8 cellular contexts compared by ENCODE assay signal in genomic region chr11:88552377-88553029, GRCh38.
DNase-seq lines count a peak whose midpoint lies in the region; ATAC-seq, FAIRE-seq and TF ChIP-seq lines count a peak whose summit lies in the region.

No MANE protein-coding gene starts in this region.

- no peak overlapping the region for H2AFZ ChIP-seq in H1 (ENCODE audit: low read length)

- no peak overlapping the region for H2BK15ac ChIP-seq in H1 (ENCODE audit: low read length)

- H3K27ac ChIP-seq in AG04450 (ENCODE audit: low read depth, low read length): no peak overlapping the region
- H3K27ac ChIP-seq in H1 (ENCODE audit: low read depth, low read length): no peak overlapping the region

- TF ChIP-seq CTCF in AG04450 (IDR thresholded peaks at IDR 0.05; ENCODE audit: low read depth, low read length) (peak; percentile 71), GM13976 (IDR thresholded peaks at IDR 0.05; ENCODE audit: borderline replicate concordance, control extremely low read depth, extremely low read depth, insufficient read depth, missing control alignments) (peak; percentile 76), H1 (IDR thresholded peaks at IDR 0.05; ENCODE audit: control extremely low read depth in 1 of 3, insufficient read depth in 1 of 3, low read depth in 1 of 3, low read length in 3 of 3) (peak; percentile 74 to 93 (median 85)), neural crest cell (conservative IDR thresholded peaks at IDR 0.05) (peak; percentile 72)

- no peak overlapping the region for H3K4me2 ChIP-seq in H1 (ENCODE audit: insufficient read depth in 1 of 2, low read depth in 2 of 2, low read length in 2 of 2)

- no peak overlapping the region for H2BK120ac ChIP-seq in H1 (replicated peaks; ENCODE audit: low read depth, low read length)

- H4K20me1 ChIP-seq in H1 (replicated peaks in 1 of 2; ENCODE audit: control insufficient read depth in 1 of 2, insufficient read depth in 2 of 2, low read length in 2 of 2): no peaks in the 10 kb centered on the region

- H2AK5ac ChIP-seq in H1 (ENCODE audit: low read depth, low read length): no peak overlapping the region

- H3K79me1 ChIP-seq in H1 (ENCODE audit: low read depth, low read length): no peaks in the 10 kb centered on the region

- no peak overlapping the region for H3K4me3 Mint-ChIP-seq in neural crest cell

- no peak for TF ChIP-seq EP300 in H1 (IDR thresholded peaks at IDR 0.05; ENCODE audit: borderline replicate concordance in 1 of 2, low read depth in 2 of 2, low read length in 2 of 2)

- H3K36me3 ChIP-seq in H1 (ENCODE audit: control insufficient read depth in 2 of 4, insufficient read depth in 4 of 4, low read length in 3 of 4): no peaks in the 10 kb centered on the region

- H3K27me3 Mint-ChIP-seq in neural crest cell (ENCODE audit: low read depth): no peaks in the 10 kb centered on the region

- H4K5ac ChIP-seq in H1 (ENCODE audit: insufficient read length, low read depth, low read length): no peak overlapping the region

- H3K4me3 ChIP-seq in AG04450 (ENCODE audit: low read depth, low read length) (no peak overlapping the region), H1 (ENCODE audit: extremely low read depth in 1 of 4, insufficient read depth in 2 of 4, low read depth in 3 of 4, low read length in 4 of 4) (no peak overlapping the region)

- CTCF ChIA-PET in AG04450 (lab: Charles Lee): interaction anchor here (0.6 to 4.4 kb wide), 35 partner anchors 8 to 1200 kb away, joined by 3 to 67 read pairs (median 4); no protein-coding TSS in a partner anchor
- CTCF ChIA-PET in H1 (lab: Charles Lee; ENCODE audit: partially characterized antibody): interaction anchor here (0.6 to 4.6 kb wide), 55 partner anchors 8 to 1862 kb away, joined by 3 to 28 read pairs (median 4); no protein-coding TSS in a partner anchor

- no peak overlapping the region for H3K27ac Mint-ChIP-seq in neural crest cell (ENCODE audit: unreplicated experiment)

- H4K91ac ChIP-seq in H1 (replicated peaks; ENCODE audit: insufficient read length, low read length): no peak overlapping the region

- no peak for TF ChIP-seq POLR2A in H1 (IDR thresholded peaks at IDR 0.05; ENCODE audit: control extremely low read depth in 1 of 2, low read depth in 2 of 2, low read length in 2 of 2)

- no peak overlapping the region for H3K23ac ChIP-seq in H1 (ENCODE audit: insufficient read length)

- no peak overlapping the region for H3K4ac ChIP-seq in H1 (replicated peaks; ENCODE audit: insufficient read length, low read depth, low read length)

- H3K27me3 ChIP-seq in AG04450 (ENCODE audit: control insufficient read depth, insufficient read depth, low read length) (no peaks in the 10 kb centered on the region), H1 (replicated peaks in 1 of 4; ENCODE audit: control insufficient read depth in 3 of 4, extremely low read depth in 1 of 4, insufficient read depth in 3 of 4, low read length in 3 of 4) (no peaks in the 10 kb centered on the region)

- no peak for DNase-seq in AG04450 (ENCODE audit: low read depth, low spot score)
- peak; percentile 32 for DNase-seq in GM13976 (ENCODE audit: low spot score)
- peak; percentile 55 for DNase-seq in MV-4-11 (lab: John Stamatoyannopoulos, UW)
- peak; percentile 33 to 35 for DNase-seq in activated CD4-positive, alpha-beta T cell treated with anti-CD3 and anti-CD28 coated beads for 24 hours (ENCODE audit: low read depth in 2 of 2)
- DNase-seq in H1 (ENCODE audit: low read depth in 1 of 2, low spot score in 2 of 2): peak; percentile 21 to 72
- peak; percentile 25 for DNase-seq in neural crest cell (ENCODE audit: low read depth, low spot score)
- no peak for DNase-seq in DMS79 treated with DMSO at 0.1 percent for 48 hours (lab: John Stamatoyannopoulos, UW)

- H3K56ac ChIP-seq in H1 (replicated peaks; ENCODE audit: insufficient read length, low read depth, low read length): no peak overlapping the region

- H2BK5ac ChIP-seq in H1 (ENCODE audit: low read depth, low read length): no peak overlapping the region

- peak; percentile 95 for ATAC-seq in HG02642 (IDR thresholded peaks at IDR 0.05; ENCODE audit: poor library complexity, unreplicated experiment)

- H3K18ac ChIP-seq in H1 (ENCODE audit: extremely low read depth, low read length): no peak overlapping the region

- H3K9me3 ChIP-seq in AG04450 (ENCODE audit: control insufficient read depth, insufficient read depth, low read length) (no peaks in the 10 kb centered on the region), H1 (ENCODE audit: insufficient read depth in 2 of 2, low read depth in 1 of 2, low read length in 1 of 2) (no peaks in the 10 kb centered on the region)

- no peaks in the 10 kb centered on the region for H3K4me1 Mint-ChIP-seq in neural crest cell

- POLR2A ChIA-PET in AG04450 (lab: Yijun Ruan, JAX) (no interaction called here), H1 (lab: Charles Lee; ENCODE audit: partially characterized antibody) (interaction anchor here (0.8 to 1.0 kb wide), 2 partner anchors 378 to 450 kb away, joined by 3 read pairs; partner anchors contain the start of gene RAB38)

- TF ChIP-seq RAD21 in H1 (IDR thresholded peaks at IDR 0.05 in 1 of 2, conservative IDR thresholded peaks at IDR 0.05 in 1 of 2; ENCODE audit: low read depth in 2 of 2, low read length in 2 of 2): peak; percentile 84 to 89

- no peaks in the 10 kb centered on the region for H3K79me2 ChIP-seq in H1 (ENCODE audit: control insufficient read depth in 1 of 2, insufficient read depth in 2 of 2, low read length in 2 of 2)

- no peak overlapping the region for H4K8ac ChIP-seq in H1 (ENCODE audit: extremely low read depth, insufficient read depth, low read length)

- H3K9me3 Mint-ChIP-seq in neural crest cell: no peaks in the 10 kb centered on the region

- no peak overlapping the region for H3K14ac ChIP-seq in H1 (ENCODE audit: insufficient read length)

- no peaks in the 10 kb centered on the region for H3K36me3 Mint-ChIP-seq in neural crest cell (ENCODE audit: low read depth)

- H2BK12ac ChIP-seq in H1 (ENCODE audit: low read depth, low read length): no peak overlapping the region

- in situ Hi-C loops in GM13976 (cut with MboI; ENCODE audit: low sequenced_read_pairs, unreplicated experiment): loop anchor here (25.0 kb wide), 2 partner anchors 335 to 840 kb away; no protein-coding TSS in a partner anchor

- H3K4me1 ChIP-seq in H1 (replicated peaks in 1 of 4; ENCODE audit: control insufficient read depth in 3 of 4, insufficient read depth in 4 of 4, low read length in 3 of 4): peaks cover 0 to 2% (median 0%) of the 10 kb centered on the region in 4 experiments; a peak in 1 of 7 replicates

- no peak overlapping the region for H2BK20ac ChIP-seq in H1 (ENCODE audit: low read length)

- 24% methylated on average over 3 of the region's 3 CpGs; no CpG with 5 or more reads in 1 of the 2 experiments for WGBS in H1 (ENCODE audit: extremely low coverage in 1 of 2, insufficient coverage in 1 of 2, insufficient read length in 1 of 2, insufficient replicate concordance in 2 of 2, low coverage in 1 of 2, low lambda C conversion rate in 2 of 2, missing lambda C conversion rate in 1 of 2), 2 experiments

- H3K9ac ChIP-seq in H1 (replicated peaks in 1 of 4; ENCODE audit: extremely low read depth in 1 of 4, low read depth in 3 of 4, low read length in 3 of 4): no peak overlapping the region

- peak; percentile 94 for FAIRE-seq in H1 (lab: Jason Lieb, UNC)

- H3K23me2 ChIP-seq in H1 (ENCODE audit: low read depth, low read length): no peaks in the 10 kb centered on the region

TF ChIP-seq in H1, 55 proteins besides CTCF, POLR2A, EP300 and RAD21:
- TF ChIP-seq SIRT6 (IDR thresholded peaks at IDR 0.05; ENCODE audit: low read length) (no peak), CREB1 (IDR thresholded peaks at IDR 0.05) (no peak), BRCA1 (IDR thresholded peaks at IDR 0.05; ENCODE audit: low read depth, low read length) (no peak), EGR1 (IDR thresholded peaks at IDR 0.05; ENCODE audit: borderline replicate concordance, low read depth, low read length) (no peak), CEBPB (IDR thresholded peaks at IDR 0.05; ENCODE audit: low read depth, low read length) (0 out of 2 replicates have a peak, but pooled peaks have one; percentile 25), SIX5 (IDR thresholded peaks at IDR 0.05; ENCODE audit: low read depth, low read length) (no peak)
- TF ChIP-seq, protein P1, sequence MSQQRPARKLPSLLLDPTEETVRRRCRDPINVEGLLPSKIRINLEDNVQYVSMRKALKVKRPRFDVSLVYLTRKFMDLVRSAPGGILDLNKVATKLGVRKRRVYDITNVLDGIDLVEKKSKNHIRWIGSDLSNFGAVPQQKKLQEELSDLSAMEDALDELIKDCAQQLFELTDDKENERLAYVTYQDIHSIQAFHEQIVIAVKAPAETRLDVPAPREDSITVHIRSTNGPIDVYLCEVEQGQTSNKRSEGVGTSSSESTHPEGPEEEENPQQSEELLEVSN (IDR thresholded peaks at IDR 0.05): no peak
- TF ChIP-seq, protein P2, sequence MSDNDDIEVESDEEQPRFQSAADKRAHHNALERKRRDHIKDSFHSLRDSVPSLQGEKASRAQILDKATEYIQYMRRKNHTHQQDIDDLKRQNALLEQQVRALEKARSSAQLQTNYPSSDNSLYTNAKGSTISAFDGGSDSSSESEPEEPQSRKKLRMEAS (IDR thresholded peaks at IDR 0.05): no peak
TF ChIP-seq in H1: peak in this region for 1.

Comparison
In these comparisons a context has a peak if more than half of its experiments do, and no peak if none do; other contexts are left out.
1. DNase-seq: peak in GM13976 (single experiment), MV-4-11 (single experiment), activated CD4-positive, alpha-beta T cell treated with anti-CD3 and anti-CD28 coated beads for 24 hours (2 of 2), H1 (2 of 2) and neural crest cell (single experiment); none in AG04450 (single experiment) and DMS79 treated with DMSO at 0.1 percent for 48 hours (single experiment).
2. Peak in every context shown above with its lines, with median percentiles within 50 percentile points of each other: CTCF ChIP-seq.